Comparison of ENCODE assay signal across 9 cellular contexts in the genomic region with DNA sequence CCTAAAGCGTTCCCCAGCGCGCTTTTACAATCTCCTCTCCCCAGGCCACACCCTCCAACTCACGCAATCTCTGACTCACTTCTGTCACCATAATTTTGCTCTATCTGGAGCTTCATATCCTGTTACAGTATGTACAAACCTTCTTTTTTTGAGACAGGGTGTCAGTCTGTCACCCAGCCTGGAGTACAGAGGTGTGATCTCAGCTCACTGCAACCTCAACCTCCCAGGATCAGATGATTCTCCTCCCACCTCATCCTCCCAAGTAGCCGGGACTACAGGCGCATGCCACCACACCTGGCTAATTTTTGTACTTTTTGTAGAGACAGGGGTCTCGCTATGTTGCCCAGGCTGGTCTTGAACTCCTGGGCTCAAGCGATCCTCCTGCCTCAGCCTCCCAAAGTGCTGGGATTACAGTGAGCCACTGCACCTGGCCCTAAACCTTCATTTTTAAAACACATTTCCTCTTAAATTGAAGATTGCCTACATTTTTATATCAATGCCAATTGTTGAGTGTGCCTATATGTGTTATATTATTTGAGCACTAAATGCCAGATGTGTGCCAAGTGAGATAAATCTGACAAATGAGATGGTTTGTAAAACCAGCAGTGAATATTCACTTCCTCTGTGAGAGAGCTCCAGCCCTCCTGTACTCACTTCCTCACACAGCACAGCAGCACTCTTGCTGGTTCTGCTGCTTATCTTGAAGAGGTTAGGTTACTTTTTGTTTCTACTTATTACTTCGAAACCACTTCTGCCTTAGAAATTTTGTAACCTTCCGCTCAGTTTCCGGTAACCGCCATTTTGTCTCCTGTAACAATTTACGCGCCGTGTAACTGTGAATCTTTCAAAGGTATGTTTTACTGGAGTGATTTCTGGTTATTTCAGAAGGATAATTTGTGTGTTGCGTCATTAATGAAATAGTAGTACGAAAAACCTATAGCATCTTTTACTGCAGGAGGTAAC. TPM values are rescaled to one million over a fixed set of nuclear protein-coding genes. Genes with fewer than 3 reads are reported as not detected.
DNase-seq lines count a peak whose midpoint lies in the region; ATAC-seq and TF ChIP-seq lines count a peak whose summit lies in the region.
"Had no signal": no experiment of that assay in that cellular context is flagged by ENCODE, and none has a peak within 500 bp of the region (broad histone marks: within the 10 kb centered on the region; RNA-seq: fewer than 3 reads in every experiment).

No MANE protein-coding gene starts in this region.

- H3K4me3 Mint-ChIP-seq in progenitor cell of endocrine pancreas (ENCODE audit: low read depth), result no peak overlapping the region

- no peak for TF ChIP-seq CTCF in progenitor cell of endocrine pancreas (IDR thresholded peaks at IDR 0.05; ENCODE audit: unreplicated experiment)

- H3K4me1 Mint-ChIP-seq in progenitor cell of endocrine pancreas (ENCODE audit: low read depth), result no peaks in the 10 kb centered on the region

- in situ Hi-C loops in ACHN (cut with HindIII; ENCODE audit: low pct_ligation_motif_present, low pct_unique_long_range_greater_than_20kb, low sequenced_read_pairs), result no loop called here

- TF ChIP-seq POLR2A in Raji (IDR thresholded peaks at IDR 0.05; ENCODE audit: insufficient read depth, low read depth, low read length), result peak; percentile 60; the same call in 1 of the 2 replicates

- peaks cover 3% of the 10 kb centered on the region for H3K9me3 Mint-ChIP-seq in progenitor cell of endocrine pancreas (ENCODE audit: low read depth)

- H3K36me3 Mint-ChIP-seq in progenitor cell of endocrine pancreas (ENCODE audit: insufficient read depth), result peaks cover 2% of the 10 kb centered on the region

- H3K27me3 Mint-ChIP-seq in progenitor cell of endocrine pancreas, result no peaks in the 10 kb centered on the region

- peak; percentile 98 for ATAC-seq in GM18511 (IDR thresholded peaks at IDR 0.05; ENCODE audit: unreplicated experiment)
- ATAC-seq in HG02870 (IDR thresholded peaks at IDR 0.05; ENCODE audit: unreplicated experiment), result peak; percentile 96

- DNase-seq in activated naive CD4-positive, alpha-beta T cell treated with Interleukin-2 at 50 U/mL for 16 hours, result peak; percentile 77
- peak; percentile 46 for DNase-seq in stimulated activated CD4-positive, alpha-beta T cell treated with anti-CD3 and anti-CD28 coated beads, Interleukin-12 subunit alpha, Interleukin-12 subunit beta, amount 100 ng/mL, for 4 hours
- DNase-seq in progenitor cell of endocrine pancreas (ENCODE audit: low spot score, unreplicated experiment), result no peak
- DNase-seq in ACHN, result no peak
- DNase-seq in ureter (ENCODE audit: low spot score), result no peak
- DNase-seq: IMR-90 had no signal

- no peak overlapping the region for H3K27ac Mint-ChIP-seq in progenitor cell of endocrine pancreas

RNA-seq across cellular contexts. Expression of gene DOCK8, which starts 57.9 kb away (rescaled TPM):
- 5.7 and 8.3 TPM in 2 replicates for total RNA-seq in progenitor cell of endocrine pancreas
- total RNA-seq in ureter, result 65.8 TPM
- total RNA-seq: IMR-90 had no signal

Comparison
In these comparisons a context has a peak if more than half of its experiments do, and no peak if none do; other contexts are left out.
1. DNase-seq: peak in activated naive CD4-positive, alpha-beta T cell treated with Interleukin-2 at 50 U/mL for 16 hours (single experiment) and stimulated activated CD4-positive, alpha-beta T cell treated with anti-CD3 and anti-CD28 coated beads, Interleukin-12 subunit alpha, Interleukin-12 subunit beta, amount 100 ng/mL, for 4 hours (single experiment); none in progenitor cell of endocrine pancreas (single experiment), ACHN (single experiment) and ureter (single experiment).